Comparison of ENCODE assay signal across 1 cellular context in the genomic region with DNA sequence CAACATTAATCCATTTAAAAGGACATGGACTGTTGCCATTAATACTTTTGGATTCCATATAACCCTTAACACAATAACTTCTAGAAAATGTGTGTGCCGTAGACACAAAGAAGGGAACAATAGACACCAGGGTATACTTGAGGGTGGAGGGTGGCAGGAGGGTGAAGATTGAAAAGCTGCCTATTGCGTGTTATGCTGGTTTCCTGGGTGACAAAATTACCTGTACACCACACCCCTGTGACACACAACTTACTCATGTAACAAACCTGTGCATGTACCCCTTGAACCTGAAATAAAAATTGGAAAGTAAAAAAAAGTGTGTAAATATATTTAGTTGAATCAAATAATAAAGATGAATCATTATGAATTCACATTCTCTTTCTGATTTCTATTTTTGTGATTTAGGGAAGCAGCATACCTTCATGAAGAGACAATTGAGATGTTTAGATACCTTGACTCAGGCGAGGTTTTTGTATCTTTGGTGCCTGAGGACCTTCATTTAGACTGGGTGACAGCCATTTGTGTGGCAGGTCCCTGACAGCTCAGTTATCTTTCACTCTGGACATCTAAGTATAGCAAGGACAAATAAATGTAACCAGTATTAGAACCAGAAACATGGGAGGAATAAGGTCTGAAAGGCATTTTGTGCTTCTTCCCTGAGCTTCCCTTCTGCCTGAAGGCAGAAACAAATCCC.
TF ChIP-seq lines count a peak whose summit lies in the region.

No MANE protein-coding gene starts in this region.

TF ChIP-seq in GM23338, 12 proteins besides CTCF, POLR2A, EP300 and RAD21:
- no peak for TF ChIP-seq EZH2 (IDR thresholded peaks at IDR 0.05; ENCODE audit: low read depth, unreplicated experiment)
- no peak for TF ChIP-seq STAT1 (IDR thresholded peaks at IDR 0.05; ENCODE audit: unreplicated experiment)
